In the genomic region with DNA sequence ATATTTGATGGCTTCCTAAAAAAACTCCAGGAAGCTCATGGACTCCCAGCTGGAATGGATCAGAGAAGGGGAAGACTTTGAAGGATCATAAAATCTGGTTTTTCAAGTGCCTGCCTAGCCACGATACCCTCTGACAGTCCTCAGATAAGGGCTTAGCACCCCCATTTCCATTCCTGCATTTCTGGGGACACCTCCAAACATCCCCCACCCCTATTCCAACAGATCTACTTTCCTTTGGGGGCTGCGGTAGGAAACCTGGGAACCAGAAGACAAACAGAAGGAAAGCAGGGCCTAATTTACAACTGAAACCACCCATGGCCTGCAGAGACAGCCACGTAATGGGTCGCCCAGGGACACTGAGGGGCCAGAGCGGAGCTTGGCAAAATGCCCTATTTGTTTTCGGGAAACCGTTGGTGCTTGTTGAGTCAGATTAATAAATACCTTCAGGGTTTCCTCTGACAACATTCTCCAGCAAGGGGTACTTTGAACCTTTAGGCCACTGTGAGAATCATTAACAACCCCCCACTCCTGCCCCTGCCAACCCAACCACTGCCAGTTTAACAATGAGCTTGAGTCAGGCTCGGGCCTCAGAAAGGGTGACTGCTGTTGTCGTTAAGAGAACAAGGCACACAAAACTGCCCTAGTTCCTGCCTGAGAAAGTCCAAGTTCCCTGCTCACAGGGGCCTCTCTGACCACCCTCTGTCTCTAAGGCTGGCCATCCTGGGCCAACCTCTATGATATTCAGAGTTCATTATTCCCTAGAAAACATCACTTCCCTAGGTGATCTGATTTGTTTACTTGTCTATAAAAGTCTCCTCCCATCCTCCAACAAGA, we compare ENCODE assay signal across 1 cellular context.
A peak's percentile ranks its signal among the peaks of the same experiment; 100 is the strongest.
TF ChIP-seq lines count a peak whose summit lies in the region.

No MANE protein-coding gene starts in this region.

TF ChIP-seq in A549, 52 proteins besides CTCF, POLR2A, EP300 and RAD21 (continued from another document):
- TF ChIP-seq, protein P1, sequence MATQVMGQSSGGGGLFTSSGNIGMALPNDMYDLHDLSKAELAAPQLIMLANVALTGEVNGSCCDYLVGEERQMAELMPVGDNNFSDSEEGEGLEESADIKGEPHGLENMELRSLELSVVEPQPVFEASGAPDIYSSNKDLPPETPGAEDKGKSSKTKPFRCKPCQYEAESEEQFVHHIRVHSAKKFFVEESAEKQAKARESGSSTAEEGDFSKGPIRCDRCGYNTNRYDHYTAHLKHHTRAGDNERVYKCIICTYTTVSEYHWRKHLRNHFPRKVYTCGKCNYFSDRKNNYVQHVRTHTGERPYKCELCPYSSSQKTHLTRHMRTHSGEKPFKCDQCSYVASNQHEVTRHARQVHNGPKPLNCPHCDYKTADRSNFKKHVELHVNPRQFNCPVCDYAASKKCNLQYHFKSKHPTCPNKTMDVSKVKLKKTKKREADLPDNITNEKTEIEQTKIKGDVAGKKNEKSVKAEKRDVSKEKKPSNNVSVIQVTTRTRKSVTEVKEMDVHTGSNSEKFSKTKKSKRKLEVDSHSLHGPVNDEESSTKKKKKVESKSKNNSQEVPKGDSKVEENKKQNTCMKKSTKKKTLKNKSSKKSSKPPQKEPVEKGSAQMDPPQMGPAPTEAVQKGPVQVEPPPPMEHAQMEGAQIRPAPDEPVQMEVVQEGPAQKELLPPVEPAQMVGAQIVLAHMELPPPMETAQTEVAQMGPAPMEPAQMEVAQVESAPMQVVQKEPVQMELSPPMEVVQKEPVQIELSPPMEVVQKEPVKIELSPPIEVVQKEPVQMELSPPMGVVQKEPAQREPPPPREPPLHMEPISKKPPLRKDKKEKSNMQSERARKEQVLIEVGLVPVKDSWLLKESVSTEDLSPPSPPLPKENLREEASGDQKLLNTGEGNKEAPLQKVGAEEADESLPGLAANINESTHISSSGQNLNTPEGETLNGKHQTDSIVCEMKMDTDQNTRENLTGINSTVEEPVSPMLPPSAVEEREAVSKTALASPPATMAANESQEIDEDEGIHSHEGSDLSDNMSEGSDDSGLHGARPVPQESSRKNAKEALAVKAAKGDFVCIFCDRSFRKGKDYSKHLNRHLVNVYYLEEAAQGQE (IDR thresholded peaks at IDR 0.05), result no peak
- TF ChIP-seq FOXS1 (CRISPR knock-in tag; IDR thresholded peaks at IDR 0.05) (no peak; the same call in 1 of the 2 replicates), ESRRA (IDR thresholded peaks at IDR 0.05; ENCODE audit: borderline replicate concordance, low read length) (no peak), TP53 (CRISPR knock-in tag; IDR thresholded peaks at IDR 0.05) (no peak), ZNF302 (CRISPR knock-in tag; IDR thresholded peaks at IDR 0.05) (peak; percentile 85), MAFK (IDR thresholded peaks at IDR 0.05; ENCODE audit: partially characterized antibody) (peak; percentile 15), HDAC2 (IDR thresholded peaks at IDR 0.05) (no peak), GATA3 (IDR thresholded peaks at IDR 0.05; ENCODE audit: borderline replicate concordance) (peak; percentile 97), FOSB (CRISPR knock-in tag; IDR thresholded peaks at IDR 0.05) (no peak; the same call in 1 of the 2 replicates), EHMT2 (IDR thresholded peaks at IDR 0.05; ENCODE audit: low read depth) (no peak), MAZ (IDR thresholded peaks at IDR 0.05; ENCODE audit: borderline replicate concordance, low read depth, low read length) (peak; percentile 62; the same call in 1 of the 2 replicates), POLR2AphosphoS2 (conservative IDR thresholded peaks at IDR 0.05; ENCODE audit: low read length) (peak; percentile 54; the same call in 1 of the 2 replicates), FOSL2 (IDR thresholded peaks at IDR 0.05) (peak; percentile 83), FOSL2 (CRISPR knock-in tag; IDR thresholded peaks at IDR 0.05) (peak; percentile 95), NR3C1 (IDR thresholded peaks at IDR 0.05) (no peak), CHD4 (IDR thresholded peaks at IDR 0.05; ENCODE audit: borderline replicate concordance) (no peak), KDM5A (IDR thresholded peaks at IDR 0.05) (no peak), ZFP36 (IDR thresholded peaks at IDR 0.05; ENCODE audit: borderline replicate concordance, partially characterized antibody) (no peak), NFE2L2 (conservative IDR thresholded peaks at IDR 0.05; ENCODE audit: low read length) (no peak), HEYL (CRISPR knock-in tag; IDR thresholded peaks at IDR 0.05) (no peak), SREBF2 (IDR thresholded peaks at IDR 0.05) (no peak), RFX5 (IDR thresholded peaks at IDR 0.05) (peak; percentile 83), JUNB (IDR thresholded peaks at IDR 0.05) (peak; percentile 92), TFCP2L1 (CRISPR knock-in tag; IDR thresholded peaks at IDR 0.05) (no peak), JUN (IDR thresholded peaks at IDR 0.05) (peak; percentile 99), CBX8 (IDR thresholded peaks at IDR 0.05) (no peak), NPAS2 (CRISPR knock-in tag; IDR thresholded peaks at IDR 0.05; ENCODE audit: borderline replicate concordance) (no peak), KDM1A (IDR thresholded peaks at IDR 0.05; ENCODE audit: low read depth) (no peak), BHLHE40 (IDR thresholded peaks at IDR 0.05; ENCODE audit: low read depth, low read length) (no peak), HOXB13 (CRISPR knock-in tag; IDR thresholded peaks at IDR 0.05; ENCODE audit: low read depth) (peak; percentile 84; the same call in 1 of the 2 replicates), ZSCAN20 (CRISPR knock-in tag; IDR thresholded peaks at IDR 0.05) (peak; percentile 77; the same call in 1 of the 2 replicates), CBX2 (IDR thresholded peaks at IDR 0.05; ENCODE audit: borderline replicate concordance, low read depth) (no peak), MYC (IDR thresholded peaks at IDR 0.05; ENCODE audit: borderline replicate concordance, low read length) (peak; percentile 75; the same call in 1 of the 2 replicates), PHF8 (IDR thresholded peaks at IDR 0.05; ENCODE audit: borderline replicate concordance, low read depth) (no peak), SMC3 (IDR thresholded peaks at IDR 0.05) (peak; percentile 61), CEBPB (IDR thresholded peaks at IDR 0.05) (peak; percentile 64 to 87), RNF2 (IDR thresholded peaks at IDR 0.05; ENCODE audit: borderline replicate concordance, low read depth) (no peak), RCOR1 (IDR thresholded peaks at IDR 0.05; ENCODE audit: low read depth, low read length) (no peak), RARB (CRISPR knock-in tag; IDR thresholded peaks at IDR 0.05) (no peak; the same call in none of the 2 replicates), EHF (CRISPR knock-in tag; IDR thresholded peaks at IDR 0.05) (peak; percentile 82), CHD2 (IDR thresholded peaks at IDR 0.05; ENCODE audit: low read length, partially characterized antibody) (no peak), ZC3H11A (IDR thresholded peaks at IDR 0.05) (no peak)
- TF ChIP-seq, protein P2, sequence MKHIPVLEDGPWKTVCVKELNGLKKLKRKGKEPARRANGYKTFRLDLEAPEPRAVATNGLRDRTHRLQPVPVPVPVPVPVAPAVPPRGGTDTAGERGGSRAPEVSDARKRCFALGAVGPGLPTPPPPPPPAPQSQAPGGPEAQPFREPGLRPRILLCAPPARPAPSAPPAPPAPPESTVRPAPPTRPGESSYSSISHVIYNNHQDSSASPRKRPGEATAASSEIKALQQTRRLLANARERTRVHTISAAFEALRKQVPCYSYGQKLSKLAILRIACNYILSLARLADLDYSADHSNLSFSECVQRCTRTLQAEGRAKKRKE (CRISPR knock-in tag; IDR thresholded peaks at IDR 0.05; ENCODE audit: low read depth), result peak; percentile 62; the same call in 1 of the 2 replicates
- TF ChIP-seq, protein P3, sequence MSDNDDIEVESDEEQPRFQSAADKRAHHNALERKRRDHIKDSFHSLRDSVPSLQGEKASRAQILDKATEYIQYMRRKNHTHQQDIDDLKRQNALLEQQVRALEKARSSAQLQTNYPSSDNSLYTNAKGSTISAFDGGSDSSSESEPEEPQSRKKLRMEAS (IDR thresholded peaks at IDR 0.05), result peak; percentile 77; the same call in 1 of the 2 replicates
- TF ChIP-seq, protein P4, sequence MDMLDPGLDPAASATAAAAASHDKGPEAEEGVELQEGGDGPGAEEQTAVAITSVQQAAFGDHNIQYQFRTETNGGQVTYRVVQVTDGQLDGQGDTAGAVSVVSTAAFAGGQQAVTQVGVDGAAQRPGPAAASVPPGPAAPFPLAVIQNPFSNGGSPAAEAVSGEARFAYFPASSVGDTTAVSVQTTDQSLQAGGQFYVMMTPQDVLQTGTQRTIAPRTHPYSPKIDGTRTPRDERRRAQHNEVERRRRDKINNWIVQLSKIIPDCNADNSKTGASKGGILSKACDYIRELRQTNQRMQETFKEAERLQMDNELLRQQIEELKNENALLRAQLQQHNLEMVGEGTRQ (IDR thresholded peaks at IDR 0.05), result no peak
- TF ChIP-seq, protein P5, sequence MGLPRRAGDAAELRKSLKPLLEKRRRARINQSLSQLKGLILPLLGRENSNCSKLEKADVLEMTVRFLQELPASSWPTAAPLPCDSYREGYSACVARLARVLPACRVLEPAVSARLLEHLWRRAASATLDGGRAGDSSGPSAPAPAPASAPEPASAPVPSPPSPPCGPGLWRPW (IDR thresholded peaks at IDR 0.05), result no peak
- TF ChIP-seq, protein P6, sequence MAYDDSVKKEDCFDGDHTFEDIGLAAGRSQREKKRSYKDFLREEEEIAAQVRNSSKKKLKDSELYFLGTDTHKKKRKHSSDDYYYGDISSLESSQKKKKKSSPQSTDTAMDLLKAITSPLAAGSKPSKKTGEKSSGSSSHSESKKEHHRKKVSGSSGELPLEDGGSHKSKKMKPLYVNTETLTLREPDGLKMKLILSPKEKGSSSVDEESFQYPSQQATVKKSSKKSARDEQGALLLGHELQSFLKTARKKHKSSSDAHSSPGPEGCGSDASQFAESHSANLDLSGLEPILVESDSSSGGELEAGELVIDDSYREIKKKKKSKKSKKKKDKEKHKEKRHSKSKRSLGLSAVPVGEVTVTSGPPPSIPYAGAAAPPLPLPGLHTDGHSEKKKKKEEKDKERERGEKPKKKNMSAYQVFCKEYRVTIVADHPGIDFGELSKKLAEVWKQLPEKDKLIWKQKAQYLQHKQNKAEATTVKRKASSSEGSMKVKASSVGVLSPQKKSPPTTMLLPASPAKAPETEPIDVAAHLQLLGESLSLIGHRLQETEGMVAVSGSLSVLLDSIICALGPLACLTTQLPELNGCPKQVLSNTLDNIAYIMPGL (CRISPR knock-in tag; IDR thresholded peaks at IDR 0.05; ENCODE audit: borderline replicate concordance), result 0 out of 2 replicates have a peak, but pooled peaks have one; percentile 10
- TF ChIP-seq, protein P7, sequence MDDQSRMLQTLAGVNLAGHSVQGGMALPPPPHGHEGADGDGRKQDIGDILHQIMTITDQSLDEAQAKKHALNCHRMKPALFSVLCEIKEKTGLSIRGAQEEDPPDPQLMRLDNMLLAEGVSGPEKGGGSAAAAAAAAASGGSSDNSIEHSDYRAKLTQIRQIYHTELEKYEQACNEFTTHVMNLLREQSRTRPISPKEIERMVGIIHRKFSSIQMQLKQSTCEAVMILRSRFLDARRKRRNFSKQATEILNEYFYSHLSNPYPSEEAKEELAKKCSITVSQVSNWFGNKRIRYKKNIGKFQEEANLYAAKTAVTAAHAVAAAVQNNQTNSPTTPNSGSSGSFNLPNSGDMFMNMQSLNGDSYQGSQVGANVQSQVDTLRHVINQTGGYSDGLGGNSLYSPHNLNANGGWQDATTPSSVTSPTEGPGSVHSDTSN (IDR thresholded peaks at IDR 0.05), result peak; percentile 85
- TF ChIP-seq, protein P8, sequence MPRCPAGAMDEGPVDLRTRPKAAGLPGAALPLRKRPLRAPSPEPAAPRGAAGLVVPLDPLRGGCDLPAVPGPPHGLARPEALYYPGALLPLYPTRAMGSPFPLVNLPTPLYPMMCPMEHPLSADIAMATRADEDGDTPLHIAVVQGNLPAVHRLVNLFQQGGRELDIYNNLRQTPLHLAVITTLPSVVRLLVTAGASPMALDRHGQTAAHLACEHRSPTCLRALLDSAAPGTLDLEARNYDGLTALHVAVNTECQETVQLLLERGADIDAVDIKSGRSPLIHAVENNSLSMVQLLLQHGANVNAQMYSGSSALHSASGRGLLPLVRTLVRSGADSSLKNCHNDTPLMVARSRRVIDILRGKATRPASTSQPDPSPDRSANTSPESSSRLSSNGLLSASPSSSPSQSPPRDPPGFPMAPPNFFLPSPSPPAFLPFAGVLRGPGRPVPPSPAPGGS (IDR thresholded peaks at IDR 0.05), result peak; percentile 91; the same call in 2 of the 3 replicates
- TF ChIP-seq, protein P9, sequence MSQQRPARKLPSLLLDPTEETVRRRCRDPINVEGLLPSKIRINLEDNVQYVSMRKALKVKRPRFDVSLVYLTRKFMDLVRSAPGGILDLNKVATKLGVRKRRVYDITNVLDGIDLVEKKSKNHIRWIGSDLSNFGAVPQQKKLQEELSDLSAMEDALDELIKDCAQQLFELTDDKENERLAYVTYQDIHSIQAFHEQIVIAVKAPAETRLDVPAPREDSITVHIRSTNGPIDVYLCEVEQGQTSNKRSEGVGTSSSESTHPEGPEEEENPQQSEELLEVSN (IDR thresholded peaks at IDR 0.05; ENCODE audit: borderline replicate concordance, low read depth), result no peak; the same call in 1 of the 2 replicates
